15 cellular contexts compared by ENCODE assay signal in the genomic region with DNA sequence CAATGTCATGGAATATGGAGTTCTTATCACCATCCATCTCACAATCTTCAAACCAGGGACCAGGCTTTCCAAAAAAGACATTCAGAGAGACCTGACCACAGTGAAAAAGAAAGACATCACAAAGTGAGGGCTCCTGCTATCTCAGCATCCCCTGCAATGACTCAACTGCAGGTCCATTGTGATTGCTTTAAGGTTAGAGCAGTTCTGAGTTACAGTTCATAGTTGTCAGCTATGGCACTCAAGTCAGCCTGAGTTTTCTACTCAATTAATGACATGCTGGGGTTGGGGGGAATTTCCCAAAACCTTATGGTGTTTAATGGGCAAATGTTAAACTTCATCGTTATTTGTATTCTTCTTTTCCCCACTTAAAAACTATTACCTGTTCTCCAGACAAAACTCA. TPM values are rescaled to one million over a fixed set of nuclear protein-coding genes. Genes with fewer than 3 reads are reported as not detected.
DNase-seq lines count a peak whose midpoint lies in the region; ATAC-seq lines count a peak whose summit lies in the region.
"Had no signal": no experiment of that assay in that cellular context is flagged by ENCODE, and none has a peak within 500 bp of the region (broad histone marks: within the 10 kb centered on the region; RNA-seq: fewer than 3 reads in every experiment).

No MANE protein-coding gene starts in this region.

- ATAC-seq in activated naive CD4-positive, alpha-beta T cell treated with anti-CD3 and anti-CD28 coated beads, Interleukin-2, amount 50 U/mL, for 72 hours: peak; percentile 61 to 74
- ATAC-seq in HG03159 (IDR thresholded peaks at IDR 0.05; ENCODE audit: unreplicated experiment): no peak
- ATAC-seq: GM12878, HCT116 had no signal

- H3K4me1 Mint-ChIP-seq in activated CD4-positive, alpha-beta memory T cell treated with anti-CD3 and anti-CD28 coated beads, Interleukin-2, amount 10 ng/mL, durations not matched to agents 7 days and 5 days: peaks cover 12% of the 10 kb centered on the region
- H3K4me1 Mint-ChIP-seq in activated CD4-positive, alpha-beta memory T cell treated with anti-CD3 and anti-CD28 coated beads for 36 hours (ENCODE audit: low read depth): peaks cover 18% of the 10 kb centered on the region
- peaks cover 32% of the 10 kb centered on the region for H3K4me1 Mint-ChIP-seq in activated naive CD8-positive, alpha-beta T cell treated with anti-CD3 and anti-CD28 coated beads for 36 hours
- peaks cover 41% of the 10 kb centered on the region for H3K4me1 Mint-ChIP-seq in stimulated activated naive CD8-positive, alpha-beta T cell treated with anti-CD3 and anti-CD28 coated beads, Interleukin-15, Interleukin-2, amounts not matched to agents 100 ng/mL and 50 ng/mL, for 24 hours (ENCODE audit: low read depth)
- H3K4me1 Mint-ChIP-seq: B cell had no signal

- CTCF ChIA-PET in activated CD4-positive, alpha-beta memory T cell treated with anti-CD3 and anti-CD28 coated beads, Interleukin-2, amount 10 ng/mL, durations not matched to agents 7 days and 5 days (lab: Charles Lee): interaction anchor here (0.9 kb wide), 1 partner anchor 58 kb away, joined by 3 read pairs; no protein-coding TSS in a partner anchor
- CTCF ChIA-PET in activated CD4-positive, alpha-beta memory T cell treated with anti-CD3 and anti-CD28 coated beads for 36 hours (lab: Charles Lee): interaction anchor here (1.1 to 2.0 kb wide), 3 partner anchors 11 to 109 kb away, joined by 4 to 8 read pairs (median 6); no protein-coding TSS in a partner anchor

- POLR2A ChIA-PET in activated CD4-positive, alpha-beta memory T cell treated with anti-CD3 and anti-CD28 coated beads, Interleukin-2, amount 10 ng/mL, durations not matched to agents 7 days and 5 days (lab: Charles Lee): interaction anchor here (1.1 to 1.2 kb wide), 2 partner anchors 10 to 17 kb away, joined by 3 read pairs; no protein-coding TSS in a partner anchor
- POLR2A ChIA-PET in activated CD4-positive, alpha-beta memory T cell treated with anti-CD3 and anti-CD28 coated beads for 36 hours (lab: Charles Lee): no interaction called here

- intact Hi-C loops in activated CD4-positive, alpha-beta memory T cell treated with anti-CD3 and anti-CD28 coated beads for 36 hours (cut with micrococcal nuclease): loop anchor here (2.0 to 5.0 kb wide), 2 partner anchors 19 to 58 kb away; a partner anchor contains a TSS

- H3K4me3 Mint-ChIP-seq in activated CD4-positive, alpha-beta memory T cell treated with anti-CD3 and anti-CD28 coated beads, Interleukin-2, amount 10 ng/mL, durations not matched to agents 7 days and 5 days: no peak overlapping the region
- H3K4me3 Mint-ChIP-seq in activated CD4-positive, alpha-beta memory T cell treated with anti-CD3 and anti-CD28 coated beads for 36 hours: no peak overlapping the region
- H3K4me3 Mint-ChIP-seq in activated naive CD8-positive, alpha-beta T cell treated with anti-CD3 and anti-CD28 coated beads for 36 hours: no peak overlapping the region
- H3K4me3 Mint-ChIP-seq in stimulated activated naive CD8-positive, alpha-beta T cell treated with anti-CD3 and anti-CD28 coated beads, Interleukin-15, Interleukin-2, amounts not matched to agents 100 ng/mL and 50 ng/mL, for 24 hours: no peak overlapping the region
- H3K4me3 Mint-ChIP-seq: B cell; CD4-positive, alpha-beta T cell had no signal

- H3K36me3 Mint-ChIP-seq in activated CD4-positive, alpha-beta memory T cell treated with anti-CD3 and anti-CD28 coated beads, Interleukin-2, amount 10 ng/mL, durations not matched to agents 7 days and 5 days (ENCODE audit: low read depth): peaks cover 75% of the 10 kb centered on the region
- peaks cover 62% of the 10 kb centered on the region for H3K36me3 Mint-ChIP-seq in activated CD4-positive, alpha-beta memory T cell treated with anti-CD3 and anti-CD28 coated beads for 36 hours
- H3K36me3 Mint-ChIP-seq in activated naive CD4-positive, alpha-beta T cell treated with anti-CD3 and anti-CD28 coated beads, Interleukin-2, amount 50 U/mL, for 72 hours: peaks cover 17 to 39% of the 10 kb centered on the region in 2 donors
- H3K36me3 Mint-ChIP-seq in activated naive CD8-positive, alpha-beta T cell treated with anti-CD3 and anti-CD28 coated beads for 36 hours: peaks cover 45% of the 10 kb centered on the region
- peaks cover 72% of the 10 kb centered on the region for H3K36me3 Mint-ChIP-seq in stimulated activated naive CD8-positive, alpha-beta T cell treated with anti-CD3 and anti-CD28 coated beads, Interleukin-15, Interleukin-2, amounts not matched to agents 100 ng/mL and 50 ng/mL, for 24 hours (ENCODE audit: low read depth)

- no peaks in the 10 kb centered on the region for H3K27me3 Mint-ChIP-seq in activated CD4-positive, alpha-beta memory T cell treated with anti-CD3 and anti-CD28 coated beads, Interleukin-2, amount 10 ng/mL, durations not matched to agents 7 days and 5 days
- H3K27me3 Mint-ChIP-seq in activated CD4-positive, alpha-beta memory T cell treated with anti-CD3 and anti-CD28 coated beads for 36 hours: no peaks in the 10 kb centered on the region
- H3K27me3 Mint-ChIP-seq in activated naive CD8-positive, alpha-beta T cell treated with anti-CD3 and anti-CD28 coated beads for 36 hours: no peaks in the 10 kb centered on the region
- no peaks in the 10 kb centered on the region for H3K27me3 Mint-ChIP-seq in stimulated activated naive CD8-positive, alpha-beta T cell treated with anti-CD3 and anti-CD28 coated beads, Interleukin-15, Interleukin-2, amounts not matched to agents 100 ng/mL and 50 ng/mL, for 24 hours
- H3K27me3 Mint-ChIP-seq: B cell; CD4-positive, alpha-beta T cell had no signal

- DNase-seq in activated CD4-positive, alpha-beta memory T cell treated with anti-CD3 and anti-CD28 coated beads, Interleukin-2, amount 10 ng/mL, durations not matched to agents 7 days and 5 days: no peak
- DNase-seq in activated CD4-positive, alpha-beta memory T cell treated with anti-CD3 and anti-CD28 coated beads for 36 hours: no peak
- DNase-seq in activated naive CD4-positive, alpha-beta T cell treated with anti-CD3 and anti-CD28 coated beads, Interleukin-2, amount 50 U/mL, for 72 hours (ENCODE audit: low spot score in 2 of 2): no peak
- no peak for DNase-seq in activated naive CD4-positive, alpha-beta T cell treated with anti-CD3 and anti-CD28 coated beads, Interleukin-2, amount 50 U/mL, for 16 hours
- no peak for DNase-seq in activated naive CD8-positive, alpha-beta T cell treated with anti-CD3 and anti-CD28 coated beads for 36 hours
- no peak for DNase-seq in stimulated activated CD4-positive, alpha-beta T cell treated with anti-CD3 and anti-CD28 coated beads, Interleukin-2, amount 100 ng/mL, for 24 hours
- DNase-seq: C1 segment of cervical spinal cord; CD4-positive, alpha-beta T cell; DMS79; GM23248 had no signal

- peak overlapping the region; percentile 3 for H3K27ac Mint-ChIP-seq in activated CD4-positive, alpha-beta memory T cell treated with anti-CD3 and anti-CD28 coated beads, Interleukin-2, amount 10 ng/mL, durations not matched to agents 7 days and 5 days
- H3K27ac Mint-ChIP-seq in activated CD4-positive, alpha-beta memory T cell treated with anti-CD3 and anti-CD28 coated beads for 36 hours: no peak overlapping the region
- H3K27ac Mint-ChIP-seq in activated naive CD4-positive, alpha-beta T cell treated with anti-CD3 and anti-CD28 coated beads, Interleukin-2, amount 50 U/mL, for 72 hours: peak overlapping the region in 1 of 2 donors; percentile 75
- peak overlapping the region; percentile 28 for H3K27ac Mint-ChIP-seq in activated naive CD8-positive, alpha-beta T cell treated with anti-CD3 and anti-CD28 coated beads for 36 hours
- peak overlapping the region; percentile 34 for H3K27ac Mint-ChIP-seq in stimulated activated naive CD8-positive, alpha-beta T cell treated with anti-CD3 and anti-CD28 coated beads, Interleukin-15, Interleukin-2, amounts not matched to agents 100 ng/mL and 50 ng/mL, for 24 hours
- H3K27ac Mint-ChIP-seq: B cell; CD4-positive, alpha-beta T cell had no signal

- no peaks in the 10 kb centered on the region for H3K9me3 Mint-ChIP-seq in activated CD4-positive, alpha-beta memory T cell treated with anti-CD3 and anti-CD28 coated beads, Interleukin-2, amount 10 ng/mL, durations not matched to agents 7 days and 5 days
- H3K9me3 Mint-ChIP-seq in activated CD4-positive, alpha-beta memory T cell treated with anti-CD3 and anti-CD28 coated beads for 36 hours: no peaks in the 10 kb centered on the region
- H3K9me3 Mint-ChIP-seq in activated naive CD4-positive, alpha-beta T cell treated with anti-CD3 and anti-CD28 coated beads, Interleukin-2, amount 50 U/mL, for 72 hours: no peaks in the 10 kb centered on the region
- no peaks in the 10 kb centered on the region for H3K9me3 Mint-ChIP-seq in activated naive CD8-positive, alpha-beta T cell treated with anti-CD3 and anti-CD28 coated beads for 36 hours
- H3K9me3 Mint-ChIP-seq in stimulated activated naive CD8-positive, alpha-beta T cell treated with anti-CD3 and anti-CD28 coated beads, Interleukin-15, Interleukin-2, amounts not matched to agents 100 ng/mL and 50 ng/mL, for 24 hours: no peaks in the 10 kb centered on the region
- H3K9me3 Mint-ChIP-seq: CD4-positive, alpha-beta T cell had no signal

RNA-seq across cellular contexts. Expression of a gene that starts 58.9 kb away (rescaled TPM):
- total RNA-seq in activated CD4-positive, alpha-beta memory T cell treated with anti-CD3 and anti-CD28 coated beads, Interleukin-2, amount 10 ng/mL, durations not matched to agents 7 days and 5 days: 100 to 1,000 TPM; 137 to 140 TPM
- total RNA-seq in activated CD4-positive, alpha-beta memory T cell treated with anti-CD3 and anti-CD28 coated beads for 36 hours: 10 to 100 TPM; 56.5 to 70.1 TPM
- total RNA-seq in activated naive CD4-positive, alpha-beta T cell treated with anti-CD3 and anti-CD28 coated beads, Interleukin-2, amount 50 U/mL, for 72 hours: 10 to 100 TPM; 48.8 to 66.5 TPM
- 10 to 100 TPM; 69.0 to 71.2 TPM for total RNA-seq in activated naive CD8-positive, alpha-beta T cell treated with anti-CD3 and anti-CD28 coated beads for 36 hours
